20 cellular contexts compared by ENCODE assay signal in the genomic region with DNA sequence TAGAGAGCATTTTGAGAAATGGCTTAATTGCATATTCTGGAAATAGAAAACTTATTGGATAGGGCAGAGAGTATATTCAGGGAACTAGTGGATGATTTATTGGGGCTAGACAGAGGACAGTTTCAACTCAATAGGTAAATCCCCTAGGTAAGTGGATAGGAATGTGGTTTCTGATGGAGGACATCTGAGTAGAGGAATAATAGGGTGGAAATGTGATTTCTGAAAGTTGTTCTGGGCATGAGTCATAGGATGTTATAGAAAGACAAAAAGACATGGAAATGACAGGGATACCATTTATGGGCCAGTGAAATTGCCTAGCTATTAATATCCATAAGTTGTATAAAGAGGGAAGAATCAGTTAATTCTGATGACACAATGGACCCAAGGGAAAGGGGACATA.
"Had no signal": no experiment of that assay in that cellular context is flagged by ENCODE, and none has a peak within 500 bp of the region (broad histone marks: within the 10 kb centered on the region; RNA-seq: fewer than 3 reads in every experiment).

No MANE protein-coding gene starts in this region.

- H3K36me3 ChIP-seq: esophagus squamous epithelium, heart left ventricle, prostate gland, right lobe of liver, suprapubic skin, thyroid gland, uterus had no signal

- H3K4me1 Mint-ChIP-seq: naive thymus-derived CD4-positive, alpha-beta T cell; nephron progenitor cell; stimulated activated effector memory CD8-positive, alpha-beta T cell treated with anti-CD3 and anti-CD28 coated beads, Interleukin-12 subunit alpha, Interleukin-12 subunit beta, amount 100 ng/mL, for 72 hours had no signal

- H3K27ac Mint-ChIP-seq: naive thymus-derived CD4-positive, alpha-beta T cell; nephron progenitor cell; stimulated activated effector memory CD8-positive, alpha-beta T cell treated with anti-CD3 and anti-CD28 coated beads, Interleukin-12 subunit alpha, Interleukin-12 subunit beta, amount 100 ng/mL, for 72 hours; type B pancreatic cell had no signal

- H3K4me3 ChIP-seq: dorsolateral prefrontal cortex, esophagus squamous epithelium, heart left ventricle, prostate gland, right lobe of liver, suprapubic skin, thyroid gland, uterus had no signal

- H3K27me3 Mint-ChIP-seq: naive thymus-derived CD4-positive, alpha-beta T cell; type B pancreatic cell had no signal

- H3K36me3 Mint-ChIP-seq: naive thymus-derived CD4-positive, alpha-beta T cell; stimulated activated effector memory CD8-positive, alpha-beta T cell treated with anti-CD3 and anti-CD28 coated beads, Interleukin-12 subunit alpha, Interleukin-12 subunit beta, amount 100 ng/mL, for 72 hours; type B pancreatic cell had no signal

- DNase-seq: cortex of kidney; dorsolateral prefrontal cortex; effector memory CD4-positive, alpha-beta T cell; esophagus squamous epithelium; heart left ventricle; hippocampal formation; naive thymus-derived CD4-positive, alpha-beta T cell; nephron progenitor cell; retina; right lobe of liver; stimulated activated CD4-positive, alpha-beta T cell treated with anti-CD3 and anti-CD28 coated beads, Interleukin-4, amount 100 ng/mL, for 1 hour; stimulated activated CD8-positive, alpha-beta memory T cell treated with anti-CD3 and anti-CD28 coated beads, Interleukin-4, amount 100 ng/mL, for 48 hours; stimulated activated naive CD8-positive, alpha-beta T cell treated with anti-CD3 and anti-CD28 coated beads, Interleukin-15, Interleukin-2, amounts not matched to agents 100 U/mL and 50 U/mL, for 24 hours; thyroid gland; uterus had no signal

- H3K4me3 Mint-ChIP-seq: naive thymus-derived CD4-positive, alpha-beta T cell; nephron progenitor cell; stimulated activated effector memory CD8-positive, alpha-beta T cell treated with anti-CD3 and anti-CD28 coated beads, Interleukin-12 subunit alpha, Interleukin-12 subunit beta, amount 100 ng/mL, for 72 hours; type B pancreatic cell had no signal

- H3K79me2 ChIP-seq: parathyroid adenoma had no signal

- H2AFZ ChIP-seq: parathyroid adenoma had no signal

- H3K27me3 ChIP-seq: esophagus squamous epithelium, heart left ventricle, right lobe of liver, suprapubic skin, thyroid gland, uterus had no signal

- H3K27ac ChIP-seq: dorsolateral prefrontal cortex, esophagus squamous epithelium, heart left ventricle, parathyroid adenoma, prostate gland, right lobe of liver, suprapubic skin, thyroid gland, uterus had no signal

- H3K9me3 ChIP-seq: esophagus squamous epithelium, prostate gland, right lobe of liver, thyroid gland, uterus had no signal

- H3K9ac ChIP-seq: parathyroid adenoma had no signal

- H3K4me1 ChIP-seq: esophagus squamous epithelium, heart left ventricle, parathyroid adenoma, prostate gland, right lobe of liver, suprapubic skin, thyroid gland, uterus had no signal

- H3K9me3 Mint-ChIP-seq: type B pancreatic cell had no signal

- ATAC-seq: heart left ventricle; naive thymus-derived CD4-positive, alpha-beta T cell; right lobe of liver; stimulated activated effector memory CD8-positive, alpha-beta T cell treated with anti-CD3 and anti-CD28 coated beads, Interleukin-12 subunit alpha, Interleukin-12 subunit beta, amount 100 ng/mL, for 72 hours; stimulated activated naive CD8-positive, alpha-beta T cell treated with anti-CD3 and anti-CD28 coated beads, Interleukin-15, Interleukin-2, amounts not matched to agents 100 U/mL and 50 U/mL, for 24 hours had no signal
